Comparison of ENCODE assay signal across 14 cellular contexts in the genomic region with DNA sequence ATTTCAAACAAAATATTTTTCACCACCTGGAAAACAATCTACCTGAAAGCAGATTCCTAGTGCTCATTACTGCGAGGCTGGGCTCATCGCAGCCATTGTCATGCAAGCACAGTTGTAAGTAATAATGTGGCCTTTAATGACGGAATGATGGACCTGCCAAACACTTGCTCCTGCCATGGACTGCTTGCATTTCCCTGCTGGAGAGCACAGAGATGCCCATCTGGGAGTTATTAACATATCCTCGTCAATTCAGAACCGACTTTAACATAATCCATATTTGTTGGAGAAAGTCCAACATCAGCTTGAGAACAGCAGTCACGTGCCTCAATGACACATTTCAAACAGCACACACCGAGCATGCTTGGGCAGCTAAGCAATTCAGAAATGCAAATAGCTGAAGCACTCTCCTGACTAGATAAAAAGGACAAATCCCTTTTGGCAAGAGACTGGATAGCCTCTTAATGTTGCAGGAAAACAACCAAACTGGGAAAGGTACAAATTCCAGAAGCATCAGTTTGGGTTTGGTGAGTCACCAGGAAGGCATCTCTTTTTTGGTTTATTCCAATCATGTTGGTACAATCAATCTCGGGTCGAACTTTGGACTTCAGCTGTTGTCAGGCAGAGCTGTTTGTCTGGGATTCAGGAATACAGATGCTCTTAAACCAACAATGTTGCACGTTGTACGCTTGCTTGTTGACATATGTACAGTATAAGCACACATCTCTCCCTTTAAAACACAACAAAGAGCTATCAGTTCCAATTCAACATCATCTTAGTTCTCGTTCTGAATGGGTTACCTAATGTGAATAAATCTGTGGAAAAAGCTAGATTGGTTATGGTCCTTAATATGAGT.
DNase-seq lines count a peak whose midpoint lies in the region; FAIRE-seq and TF ChIP-seq lines count a peak whose summit lies in the region.
"Had no signal": no experiment of that assay in that cellular context is flagged by ENCODE, and none has a peak within 500 bp of the region (broad histone marks: within the 10 kb centered on the region; RNA-seq: fewer than 3 reads in every experiment).

No MANE protein-coding gene starts in this region.

- H3K4me3 ChIP-seq in endodermal cell (ENCODE audit: low read length) (no peak overlapping the region), small intestine (ENCODE audit: low read depth in 1 of 2, low read length in 2 of 2) (no peak overlapping the region)
- H3K4me3 ChIP-seq: right atrium auricular region, thoracic aorta had no signal

- H3K4me3 Mint-ChIP-seq in endodermal cell (no peak overlapping the region), endothelial cell (ENCODE audit: unreplicated experiment) (no peak overlapping the region)
- no peak overlapping the region for H3K4me3 Mint-ChIP-seq in T-helper 2 cell treated with Interferon-gamma antibody and Interleukin-4, amounts not matched to agents 5 μg/mL and 100 μg/mL, for 36 hours
- H3K4me3 Mint-ChIP-seq: activated T-helper 17 cell treated with anti-CD3 and anti-CD28 coated beads, Interleukin-2, amount 50 U/mL, for 72 hours had no signal

- WGBS in endodermal cell (ENCODE audit: insufficient coverage in 1 of 2, insufficient read length in 1 of 2), 2 experiments, result 66 to 78% methylated on average over 6 to 12 of the region's 12 CpGs
- WGBS in small intestine, 3 donors, result 32 to 47% (median 45%) methylated on average over 12 of the region's 12 CpGs

- DNase-seq in NCI-H1417 (lab: John Stamatoyannopoulos, UW) (peak in 2 of 3 experiments; percentile 30 to 51), NCI-H1417 treated with DMSO at 0.1 percent for 48 hours (lab: John Stamatoyannopoulos, UW) (no peak), NCI-H510A treated with DMSO at 0.1 percent for 48 hours (lab: John Stamatoyannopoulos, UW) (peak; percentile 77), endodermal cell (peak; percentile 36), small intestine (peak; percentile 31), pons (ENCODE audit: low spot score) (no peak), endothelial cell (ENCODE audit: low spot score) (no peak)
- DNase-seq in T-helper 2 cell treated with Interferon-gamma antibody and Interleukin-4, amounts not matched to agents 5 μg/mL and 100 μg/mL, for 36 hours (ENCODE audit: low spot score), result no peak
- DNase-seq: activated CD4-positive, alpha-beta T cell treated with anti-CD3 and anti-CD28 coated beads, Interleukin-2, amount 50 U/mL, for 1 hour; erythroblast; Karpas-422 had no signal

- no peaks in the 10 kb centered on the region for H3K36me3 ChIP-seq in endodermal cell (ENCODE audit: control insufficient read depth, insufficient read depth, low read length)
- no peaks in the 10 kb centered on the region for H3K36me3 ChIP-seq in small intestine (ENCODE audit: control insufficient read depth in 2 of 2, insufficient read depth in 2 of 2, low read length in 2 of 2)
- H3K36me3 ChIP-seq: right atrium auricular region, thoracic aorta had no signal

- H3K27ac ChIP-seq in endodermal cell (ENCODE audit: low read depth, low read length) (no peak overlapping the region), small intestine (ENCODE audit: low read depth in 1 of 2, low read length in 1 of 2) (no peak overlapping the region)
- H3K27ac ChIP-seq: right atrium auricular region, thoracic aorta had no signal

- peaks cover 10% of the 10 kb centered on the region for H3K9me3 Mint-ChIP-seq in endodermal cell
- H3K9me3 Mint-ChIP-seq in T-helper 2 cell treated with Interferon-gamma antibody and Interleukin-4, amounts not matched to agents 5 μg/mL and 100 μg/mL, for 36 hours, result no peaks in the 10 kb centered on the region
- H3K9me3 Mint-ChIP-seq in endothelial cell (ENCODE audit: unreplicated experiment), result no peaks in the 10 kb centered on the region
- H3K9me3 Mint-ChIP-seq: activated T-helper 17 cell treated with anti-CD3 and anti-CD28 coated beads, Interleukin-2, amount 50 U/mL, for 72 hours had no signal

- no peak overlapping the region for H3K27ac Mint-ChIP-seq in endodermal cell
- no peak overlapping the region for H3K27ac Mint-ChIP-seq in T-helper 2 cell treated with Interferon-gamma antibody and Interleukin-4, amounts not matched to agents 5 μg/mL and 100 μg/mL, for 36 hours
- no peak overlapping the region for H3K27ac Mint-ChIP-seq in endothelial cell (ENCODE audit: unreplicated experiment)
- H3K27ac Mint-ChIP-seq: activated T-helper 17 cell treated with anti-CD3 and anti-CD28 coated beads, Interleukin-2, amount 50 U/mL, for 72 hours had no signal

- H3K27me3 ChIP-seq in endodermal cell (ENCODE audit: control insufficient read depth, insufficient read depth, low read length, poor library complexity, severe bottlenecking) (no peaks in the 10 kb centered on the region), small intestine (ENCODE audit: control insufficient read depth in 2 of 2, insufficient read depth in 2 of 2, low read length in 2 of 2) (no peaks in the 10 kb centered on the region)
- H3K27me3 ChIP-seq: right atrium auricular region had no signal

- H3K36me3 Mint-ChIP-seq in endodermal cell (ENCODE audit: low read depth) (peaks cover 10% of the 10 kb centered on the region), endothelial cell (ENCODE audit: low read depth, unreplicated experiment) (no peaks in the 10 kb centered on the region)
- no peaks in the 10 kb centered on the region for H3K36me3 Mint-ChIP-seq in T-helper 2 cell treated with Interferon-gamma antibody and Interleukin-4, amounts not matched to agents 5 μg/mL and 100 μg/mL, for 36 hours (ENCODE audit: low read depth)

- TF ChIP-seq CTCF in endodermal cell (conservative IDR thresholded peaks at IDR 0.05) (no peak), endothelial cell (IDR thresholded peaks at IDR 0.05; ENCODE audit: unreplicated experiment) (no peak)

- H3K4me1 ChIP-seq in endodermal cell (ENCODE audit: control insufficient read depth, insufficient read depth, low read length), result no peaks in the 10 kb centered on the region
- H3K4me1 ChIP-seq in small intestine (ENCODE audit: control insufficient read depth in 2 of 2, insufficient read depth in 1 of 2, low read depth in 1 of 2, low read length in 1 of 2), result no peaks in the 10 kb centered on the region
- H3K4me1 ChIP-seq: right atrium auricular region had no signal

- no peak overlapping the region for H3K9ac ChIP-seq in endodermal cell (ENCODE audit: extremely low read depth, low read length, poor library complexity, severe bottlenecking)

- H3K9me3 ChIP-seq in endodermal cell (ENCODE audit: control insufficient read depth, low read length) (no peaks in the 10 kb centered on the region), small intestine (ENCODE audit: control insufficient read depth, low read depth) (no peaks in the 10 kb centered on the region)
- H3K9me3 ChIP-seq: right atrium auricular region, thoracic aorta had no signal

- H3K4me1 Mint-ChIP-seq in endodermal cell (peaks cover 31% of the 10 kb centered on the region), endothelial cell (ENCODE audit: unreplicated experiment) (peaks cover 12% of the 10 kb centered on the region)
- H3K4me1 Mint-ChIP-seq in T-helper 2 cell treated with Interferon-gamma antibody and Interleukin-4, amounts not matched to agents 5 μg/mL and 100 μg/mL, for 36 hours (ENCODE audit: low read depth), result no peaks in the 10 kb centered on the region
- H3K4me1 Mint-ChIP-seq: activated T-helper 17 cell treated with anti-CD3 and anti-CD28 coated beads, Interleukin-2, amount 50 U/mL, for 72 hours had no signal

- FAIRE-seq in small intestine (lab: Jason Lieb, UNC), result no peak

- H3K27me3 Mint-ChIP-seq in endodermal cell (ENCODE audit: insufficient read depth) (no peaks in the 10 kb centered on the region), endothelial cell (ENCODE audit: unreplicated experiment) (peaks cover 1% of the 10 kb centered on the region)
- no peaks in the 10 kb centered on the region for H3K27me3 Mint-ChIP-seq in T-helper 2 cell treated with Interferon-gamma antibody and Interleukin-4, amounts not matched to agents 5 μg/mL and 100 μg/mL, for 36 hours (ENCODE audit: low read depth)

Comparison
In these comparisons a context has a peak if more than half of its experiments do, and no peak if none do; other contexts are left out.
1. DNase-seq: peak in NCI-H1417 (2 of 3), NCI-H510A treated with DMSO at 0.1 percent for 48 hours (single experiment), endodermal cell (single experiment) and small intestine (single experiment); none in NCI-H1417 treated with DMSO at 0.1 percent for 48 hours (single experiment), T-helper 2 cell treated with Interferon-gamma antibody and Interleukin-4, amounts not matched to agents 5 μg/mL and 100 μg/mL, for 36 hours (single experiment), pons (single experiment) and endothelial cell (single experiment).